Comparison of ENCODE assay signal across 15 cellular contexts in genomic region chr3:173743512-173743911, GRCh38.
A peak's percentile ranks its signal among the peaks of the same experiment; 100 is the strongest.
DNase-seq lines count a peak whose midpoint lies in the region; TF ChIP-seq lines count a peak whose summit lies in the region.
"Had no signal": no experiment of that assay in that cellular context is flagged by ENCODE, and none has a peak within 500 bp of the region (broad histone marks: within the 10 kb centered on the region; RNA-seq: fewer than 3 reads in every experiment).

No MANE protein-coding gene starts in this region.

- H3K4me1 Mint-ChIP-seq in MCF 10A (ENCODE audit: insufficient read depth, unreplicated experiment), result peaks cover 10% of the 10 kb centered on the region

- BruUV-seq in MCF 10A (replicated peaks; lab: Mats Ljungman, UMichigan), result no TSS peak

- TF ChIP-seq POLR2A in breast epithelium (IDR thresholded peaks at IDR 0.05), result no peak
- TF ChIP-seq POLR2A in testis (IDR thresholded peaks at IDR 0.05), result no peak

- no peak overlapping the region for H3K18ac ChIP-seq in mesenchymal stem cell (ENCODE audit: low read depth in 1 of 2, low read length in 2 of 2)

- WGBS in mesenchymal stem cell, result 100% methylated on average over 1 of the region's 1 CpG
- 62 to 83% methylated on average over 1 of the region's 1 CpG for WGBS in testis, 2 donors

- no peaks in the 10 kb centered on the region for H3K27me3 ChIP-seq in breast epithelium
- H3K27me3 ChIP-seq in adipocyte (replicated peaks; ENCODE audit: control insufficient read depth, insufficient read depth, low read length), result no peaks in the 10 kb centered on the region
- H3K27me3 ChIP-seq in mesenchymal stem cell (ENCODE audit: control insufficient read depth in 1 of 2, insufficient read depth in 1 of 2, low read length in 2 of 2), result no peaks in the 10 kb centered on the region
- H3K27me3 ChIP-seq in testis, result no peaks in the 10 kb centered on the region

- no peak overlapping the region for H2AK5ac ChIP-seq in mesenchymal stem cell (ENCODE audit: low read length, severe bottlenecking)

- DNase-seq in MCF 10A (ENCODE audit: unreplicated experiment), result no peak
- no peak for DNase-seq in breast epithelium (ENCODE audit: low spot score in 2 of 2)
- DNase-seq in adipocyte (ENCODE audit: low read depth), result peak; percentile 31
- no peak for DNase-seq in mesenchymal stem cell
- DNase-seq in cortex of kidney (lab: John Stamatoyannopoulos, UW), result no peak
- DNase-seq in testis, result no peak
- DNase-seq in NAMALWA (ENCODE audit: low spot score), result no peak
- DNase-seq in A172 (ENCODE audit: low spot score), result no peak
- DNase-seq: Caco-2, NCI-H1092, NCI-H187 treated with DMSO at 0.1 percent for 48 hours, NCI-H446, NCI-H774 had no signal

- H3K4me1 ChIP-seq in breast epithelium (no peaks in the 10 kb centered on the region), adipocyte (ENCODE audit: control insufficient read depth, insufficient read depth, low read length) (peaks cover 22% of the 10 kb centered on the region), mesenchymal stem cell (ENCODE audit: control insufficient read depth, insufficient read depth, low read depth, low read length) (no peaks in the 10 kb centered on the region), testis (no peaks in the 10 kb centered on the region)
- H3K4me1 ChIP-seq: A549, Caco-2 had no signal

- CTCF ChIA-PET in MCF 10A (lab: Yijun Ruan, JAX), result interaction anchor here (2.1 kb wide), 1 partner anchor 10 kb away, joined by 10 read pairs; no protein-coding TSS in a partner anchor

- intact Hi-C loops in MCF 10A (cut with micrococcal nuclease), result no loop called here
- intact Hi-C loops in breast epithelium (cut with DNase I; ENCODE audit: low total_unique reads), result no loop called here
- intact Hi-C loops in testis (cut with DNase I; ENCODE audit: low total_unique reads), result no loop called here

- TF ChIP-seq CTCF in MCF 10A (IDR thresholded peaks at IDR 0.05; ENCODE audit: unreplicated experiment) (no peak), breast epithelium (IDR thresholded peaks at IDR 0.05) (no peak), testis (IDR thresholded peaks at IDR 0.05) (no peak)

- H4K91ac ChIP-seq in mesenchymal stem cell (ENCODE audit: low read length), result no peak overlapping the region

- no peaks in the 10 kb centered on the region for H3K9me3 ChIP-seq in breast epithelium
- no peaks in the 10 kb centered on the region for H3K9me3 ChIP-seq in adipocyte (ENCODE audit: control insufficient read depth, low read length)
- H3K9me3 ChIP-seq in mesenchymal stem cell (ENCODE audit: control insufficient read depth, low read length), result no peaks in the 10 kb centered on the region
- no peaks in the 10 kb centered on the region for H3K9me3 ChIP-seq in testis
- H3K9me3 ChIP-seq: A549, Caco-2 had no signal

- H3K79me1 ChIP-seq in mesenchymal stem cell (replicated peaks; ENCODE audit: low read length, poor library complexity, severe bottlenecking), result no peaks in the 10 kb centered on the region

- peak overlapping the region; percentile 27 for H3K27ac Mint-ChIP-seq in MCF 10A (ENCODE audit: low read depth, unreplicated experiment)

- H2BK15ac ChIP-seq in mesenchymal stem cell (ENCODE audit: low read depth, poor library complexity, severe bottlenecking), result no peak overlapping the region

- no peaks in the 10 kb centered on the region for H3K9me3 Mint-ChIP-seq in MCF 10A (ENCODE audit: unreplicated experiment)

- no peak overlapping the region for H3K4ac ChIP-seq in mesenchymal stem cell (ENCODE audit: low read depth in 1 of 2, low read length in 2 of 2)

- H2BK12ac ChIP-seq in mesenchymal stem cell (ENCODE audit: low read length in 2 of 2), result no peak overlapping the region

- H3K36me3 ChIP-seq in breast epithelium (no peaks in the 10 kb centered on the region), adipocyte (ENCODE audit: control insufficient read depth, insufficient read depth, low read length, severe bottlenecking) (no peaks in the 10 kb centered on the region), mesenchymal stem cell (ENCODE audit: control insufficient read depth in 1 of 2, insufficient read depth in 2 of 2, low read depth in 1 of 2, low read length in 2 of 2) (no peaks in the 10 kb centered on the region), testis (ENCODE audit: low read depth, missing control alignments) (no peaks in the 10 kb centered on the region)

- H3K4me3 Mint-ChIP-seq in MCF 10A (ENCODE audit: unreplicated experiment), result no peak overlapping the region

- no peak overlapping the region for H4K8ac ChIP-seq in mesenchymal stem cell (ENCODE audit: low read length)

- H2BK5ac ChIP-seq in mesenchymal stem cell (ENCODE audit: low read depth, low read length, poor library complexity, severe bottlenecking), result no peak overlapping the region

- POLR2A ChIA-PET in MCF 10A (lab: Yijun Ruan, JAX), result interaction anchor here (0.6 to 0.7 kb wide), 2 partner anchors 76 to 1202 kb away, joined by 3 read pairs; no protein-coding TSS in a partner anchor

- H3K9ac ChIP-seq in adipocyte (ENCODE audit: low read length) (peak overlapping the region; percentile 62), mesenchymal stem cell (ENCODE audit: low read length) (peak overlapping the region; percentile 76)

- H3K27ac ChIP-seq in breast epithelium (no peak overlapping the region), mesenchymal stem cell (ENCODE audit: low read length, poor library complexity, severe bottlenecking) (no peak overlapping the region), testis (no peak overlapping the region)
- H3K27ac ChIP-seq: A549 had no signal

- H3K4me3 ChIP-seq in breast epithelium (no peak overlapping the region), adipocyte (ENCODE audit: low read length) (no peak overlapping the region), mesenchymal stem cell (ENCODE audit: insufficient read depth in 1 of 2, low read depth in 1 of 2, low read length in 2 of 2) (no peak overlapping the region), testis (no peak overlapping the region)
- H3K4me3 ChIP-seq: A549, GM12878 had no signal

- no peak overlapping the region for H2BK120ac ChIP-seq in mesenchymal stem cell (ENCODE audit: low read depth, low read length)

- H3K27me3 Mint-ChIP-seq in MCF 10A (ENCODE audit: insufficient read depth, unreplicated experiment), result no peaks in the 10 kb centered on the region

- peaks cover 4% of the 10 kb centered on the region for H3K36me3 Mint-ChIP-seq in MCF 10A (ENCODE audit: insufficient read depth, unreplicated experiment)

- no peak overlapping the region for H3K14ac ChIP-seq in mesenchymal stem cell (ENCODE audit: low read length in 2 of 2)

- no peak overlapping the region for H2AFZ ChIP-seq in mesenchymal stem cell (ENCODE audit: low read depth, low read length)

- H3K23ac ChIP-seq in mesenchymal stem cell (ENCODE audit: low read length in 2 of 2), result no peak overlapping the region

- H3K4me2 ChIP-seq in mesenchymal stem cell (ENCODE audit: low read length, poor library complexity, severe bottlenecking), result no peak overlapping the region
